Comparison of ENCODE assay signal across 21 cellular contexts in genomic region chr3:194307849-194308248, GRCh38. TPM values are rescaled to one million over a fixed set of nuclear protein-coding genes. Genes with fewer than 3 reads are reported as not detected.
A peak's percentile ranks its signal among the peaks of the same experiment; 100 is the strongest.
DNase-seq lines count a peak whose midpoint lies in the region; ATAC-seq and TF ChIP-seq lines count a peak whose summit lies in the region.
"Had no signal": no experiment of that assay in that cellular context is flagged by ENCODE, and none has a peak within 500 bp of the region (broad histone marks: within the 10 kb centered on the region; RNA-seq: fewer than 3 reads in every experiment).

No MANE protein-coding gene starts in this region.

- H3K9ac ChIP-seq in BLaER1 treated with 17β-estradiol and CSF1 and Interleukin-3, amounts not matched to agents 10 nM and 100 nM = 0 out of 22 replicates have a peak overlapping the region, but pooled peaks of 1 of the 11 experiments have one; percentile 61
- H3K9ac ChIP-seq in mesenchymal stem cell (ENCODE audit: low read length) = no peak overlapping the region

- peaks cover 12% of the 10 kb centered on the region for H3K27me3 Mint-ChIP-seq in activated T-cell treated with anti-CD3 and anti-CD28 coated beads, Interleukin-2, amount 50 U/mL, for 24 hours

- peaks cover 9% of the 10 kb centered on the region for H3F3A ChIP-seq in DOHH2 (ENCODE audit: control insufficient read depth, insufficient read depth)

- H3K4me3 ChIP-seq in BLaER1 treated with 17β-estradiol and CSF1 and Interleukin-3, amounts not matched to agents 10 nM and 100 nM = no peak overlapping the region
- H3K4me3 ChIP-seq in DOHH2 (ENCODE audit: low read length) (no peak overlapping the region), mesenchymal stem cell (ENCODE audit: insufficient read depth in 1 of 2, low read depth in 1 of 2, low read length in 2 of 2) (no peak overlapping the region)
- H3K4me3 ChIP-seq: esophagus muscularis mucosa, suprapubic skin, vagina had no signal

- no peak overlapping the region for H2AFZ ChIP-seq in mesenchymal stem cell (ENCODE audit: low read depth, low read length)

- H3K9me2 ChIP-seq in DOHH2 (replicated peaks; ENCODE audit: control insufficient read depth, low read length) = no peaks in the 10 kb centered on the region

- H3K36me3 ChIP-seq in BLaER1 treated with 17β-estradiol and CSF1 and Interleukin-3, amounts not matched to agents 10 nM and 100 nM = no peaks in the 10 kb centered on the region
- H3K36me3 ChIP-seq in DOHH2 (ENCODE audit: control insufficient read depth, low read length) (no peaks in the 10 kb centered on the region), mesenchymal stem cell (ENCODE audit: control insufficient read depth in 1 of 2, insufficient read depth in 2 of 2, low read depth in 1 of 2, low read length in 2 of 2) (no peaks in the 10 kb centered on the region)
- H3K36me3 ChIP-seq: esophagus muscularis mucosa, suprapubic skin, vagina had no signal

- H3K79me2 ChIP-seq in DOHH2 (ENCODE audit: control insufficient read depth, low read length) = no peaks in the 10 kb centered on the region

- no peaks in the 10 kb centered on the region for H3K36me3 Mint-ChIP-seq in activated T-cell treated with anti-CD3 and anti-CD28 coated beads, Interleukin-2, amount 50 U/mL, for 24 hours (ENCODE audit: low read depth)

- H3K27ac Mint-ChIP-seq in activated T-cell treated with anti-CD3 and anti-CD28 coated beads, Interleukin-2, amount 50 U/mL, for 24 hours = no peak overlapping the region
- H3K27ac Mint-ChIP-seq: HFFc6 had no signal

- WGBS in mesenchymal stem cell = 98% methylated on average over 7 of the region's 8 CpGs

- no peak overlapping the region for H3K23ac ChIP-seq in mesenchymal stem cell (ENCODE audit: low read length in 2 of 2)

- H3K4me1 ChIP-seq in BLaER1 treated with 17β-estradiol and CSF1 and Interleukin-3, amounts not matched to agents 10 nM and 100 nM = peaks cover 37 to 69% (median 50%) of the 10 kb centered on the region in 10 experiments
- H3K4me1 ChIP-seq in DOHH2 (ENCODE audit: control insufficient read depth, low read length) (peaks cover 36% of the 10 kb centered on the region), mesenchymal stem cell (ENCODE audit: control insufficient read depth, insufficient read depth, low read depth, low read length) (peaks cover 20% of the 10 kb centered on the region)

- H4K8ac ChIP-seq in mesenchymal stem cell (ENCODE audit: low read length) = no peak overlapping the region

- H3K27ac ChIP-seq in BLaER1 treated with 17β-estradiol and CSF1 and Interleukin-3, amounts not matched to agents 10 nM and 100 nM = peak overlapping the region in 2 of 11 experiments; percentile 2 to 78; a peak in 2 of 22 replicates
- no peak overlapping the region for H3K27ac ChIP-seq in DOHH2 (ENCODE audit: low read depth, low read length)
- H3K27ac ChIP-seq in VCaP = peak overlapping the region; percentile 37
- peak overlapping the region; percentile 79 for H3K27ac ChIP-seq in mesenchymal stem cell (ENCODE audit: low read length, poor library complexity, severe bottlenecking)
- H3K27ac ChIP-seq: esophagus muscularis mucosa, suprapubic skin, vagina had no signal

- peak overlapping the region; percentile 87 for H2AK5ac ChIP-seq in mesenchymal stem cell (ENCODE audit: low read length, severe bottlenecking)

- H3K4me3 Mint-ChIP-seq in activated T-cell treated with anti-CD3 and anti-CD28 coated beads, Interleukin-2, amount 50 U/mL, for 24 hours = no peak overlapping the region
- H3K4me3 Mint-ChIP-seq: HFFc6 had no signal

- peaks cover 34% of the 10 kb centered on the region for H3K4me1 Mint-ChIP-seq in activated T-cell treated with anti-CD3 and anti-CD28 coated beads, Interleukin-2, amount 50 U/mL, for 24 hours (ENCODE audit: low read depth)

- no peak overlapping the region for H4K91ac ChIP-seq in mesenchymal stem cell (ENCODE audit: low read length)

- peaks cover 62 to 97% (median 88%) of the 10 kb centered on the region in 11 experiments for H3K27me3 ChIP-seq in BLaER1 treated with 17β-estradiol and CSF1 and Interleukin-3, amounts not matched to agents 10 nM and 100 nM
- H3K27me3 ChIP-seq in DOHH2 (ENCODE audit: control insufficient read depth, low read length) (peaks cover 95% of the 10 kb centered on the region), mesenchymal stem cell (ENCODE audit: control insufficient read depth in 1 of 2, insufficient read depth in 1 of 2, low read length in 2 of 2) (peaks cover 16 to 72% of the 10 kb centered on the region in 2 experiments)
- H3K27me3 ChIP-seq: esophagus muscularis mucosa, suprapubic skin, vagina had no signal

- H3K4ac ChIP-seq in mesenchymal stem cell (ENCODE audit: low read depth in 1 of 2, low read length in 2 of 2) = peak overlapping the region in 1 of 2 experiments; percentile 2

- no peak for DNase-seq in mesenchymal stem cell
- DNase-seq in activated T-cell treated with anti-CD3 and anti-CD28 coated beads, Interleukin-2, amount 50 U/mL, for 24 hours = no peak
- DNase-seq: activated T-cell treated with anti-CD3 and anti-CD28 coated beads, Interleukin-2, amount 50 U/mL, for 4 hours; effector memory CD4-positive, alpha-beta T cell; HFFc6; hippocampal formation; left ventricle myocardium superior; NCI-H2029 treated with DMSO at 0.1 percent for 48 hours; NCI-H226; NCI-H774; PC-3; SIG-M5 had no signal

- H3K18ac ChIP-seq in mesenchymal stem cell (ENCODE audit: low read depth in 1 of 2, low read length in 2 of 2) = no peak overlapping the region

- H2BK15ac ChIP-seq in mesenchymal stem cell (ENCODE audit: low read depth, poor library complexity, severe bottlenecking) = no peak overlapping the region

- no peak overlapping the region for H2BK12ac ChIP-seq in mesenchymal stem cell (ENCODE audit: low read length in 2 of 2)

- no peak for TF ChIP-seq CTCF in DOHH2 (IDR thresholded peaks at IDR 0.05; ENCODE audit: low read depth, low read length, poor library complexity, severe bottlenecking)
- no peak for TF ChIP-seq CTCF in VCaP (conservative IDR thresholded peaks at IDR 0.05)

- no peaks in the 10 kb centered on the region for H3K79me1 ChIP-seq in mesenchymal stem cell (replicated peaks; ENCODE audit: low read length, poor library complexity, severe bottlenecking)

- H3K9me3 Mint-ChIP-seq in activated T-cell treated with anti-CD3 and anti-CD28 coated beads, Interleukin-2, amount 50 U/mL, for 24 hours = peaks cover 2% of the 10 kb centered on the region
- H3K9me3 Mint-ChIP-seq: HFFc6 had no signal

- no peak overlapping the region for H2BK120ac ChIP-seq in mesenchymal stem cell (ENCODE audit: low read depth, low read length)

- ATAC-seq in GM21619 (IDR thresholded peaks at IDR 0.05; ENCODE audit: unreplicated experiment) (no peak), HG02938 (IDR thresholded peaks at IDR 0.05; ENCODE audit: unreplicated experiment) (no peak)
- ATAC-seq: left ventricle myocardium superior, PC-3 had no signal

- peak overlapping the region in 9 of 11 experiments; percentile 32 to 95 (median 85); a peak in 17 of 22 replicates for H3K4me2 ChIP-seq in BLaER1 treated with 17β-estradiol and CSF1 and Interleukin-3, amounts not matched to agents 10 nM and 100 nM
- H3K4me2 ChIP-seq in DOHH2 (ENCODE audit: low read length) (peak overlapping the region; percentile 80; the same call in 1 of the 2 replicates), mesenchymal stem cell (ENCODE audit: low read length, poor library complexity, severe bottlenecking) (no peak overlapping the region)

- H3K9me3 ChIP-seq in BLaER1 treated with 17β-estradiol and CSF1 and Interleukin-3, amounts not matched to agents 10 nM and 100 nM (replicated peaks in 1 of 11) = peaks cover 0 to 20% (median 17%) of the 10 kb centered on the region in 11 experiments; a peak in 14 of 22 replicates
- no peaks in the 10 kb centered on the region for H3K9me3 ChIP-seq in DOHH2 (ENCODE audit: control insufficient read depth, insufficient read depth, low read length)
- no peaks in the 10 kb centered on the region for H3K9me3 ChIP-seq in mesenchymal stem cell (ENCODE audit: control insufficient read depth, low read length)
- H3K9me3 ChIP-seq: esophagus muscularis mucosa, suprapubic skin, vagina had no signal

- no peak overlapping the region for H3K14ac ChIP-seq in mesenchymal stem cell (ENCODE audit: low read length in 2 of 2)

- H2BK5ac ChIP-seq in mesenchymal stem cell (ENCODE audit: low read depth, low read length, poor library complexity, severe bottlenecking) = peak overlapping the region; percentile 47

- H4K20me1 ChIP-seq in BLaER1 treated with 17β-estradiol and CSF1 and Interleukin-3, amounts not matched to agents 10 nM and 100 nM = peaks cover 0 to 21% (median 0%) of the 10 kb centered on the region in 11 experiments; a peak in 6 of 22 replicates
- H4K20me1 ChIP-seq in DOHH2 (ENCODE audit: control insufficient read depth, insufficient read depth, low read depth, low read length) = peaks cover 30% of the 10 kb centered on the region

RNA-seq across cellular contexts. Expression of gene CPN2, which starts 43.3 kb away (rescaled TPM):
- not detected for polyA plus RNA-seq in mesenchymal stem cell (2013, experiment 1 of 2)
- polyA plus RNA-seq in mesenchymal stem cell (2013, experiment 2 of 2) = not detected
- polyA plus RNA-seq: neural cell had no signal
